In genomic region chr20:59647271-59647670, GRCh38 we compare ENCODE assay signal across 19 cellular contexts. TPM values are rescaled to one million over a fixed set of nuclear protein-coding genes. Genes with fewer than 3 reads are reported as not detected.
"Had no signal": no experiment of that assay in that cellular context is flagged by ENCODE, and none has a peak within 500 bp of the region (broad histone marks: within the 10 kb centered on the region; RNA-seq: fewer than 3 reads in every experiment).

No MANE protein-coding gene starts in this region.

- H3K4me3 ChIP-seq: psoas muscle, skin epidermis, testis, tibial nerve had no signal

- ATAC-seq: foreskin keratinocyte; left cardiac atrium; naive thymus-derived CD4-positive, alpha-beta T cell; psoas muscle; sciatic nerve; stimulated activated naive B cell treated with anti-CD40 and anti-IgM and Interleukin-4, amounts not matched to agents 10 μg/mL and 1 μg/mL and 100 μg/mL, for 72 hours; stimulated activated naive CD8-positive, alpha-beta T cell treated with anti-CD3 and anti-CD28 coated beads, Interleukin-15, amount 100 ng/mL, for 72 hours had no signal

- H3K4me1 Mint-ChIP-seq: immature natural killer cell; nephron progenitor cell; stimulated activated naive B cell treated with anti-CD40 and anti-IgM and Interleukin-4, amounts not matched to agents 10 μg/mL and 1 μg/mL and 100 μg/mL, for 72 hours; stimulated activated naive CD8-positive, alpha-beta T cell treated with anti-CD3 and anti-CD28 coated beads, Interleukin-15, amount 100 ng/mL, for 72 hours had no signal

- H3K27ac Mint-ChIP-seq: immature natural killer cell; naive thymus-derived CD4-positive, alpha-beta T cell; nephron progenitor cell; stimulated activated naive B cell treated with anti-CD40 and anti-IgM and Interleukin-4, amounts not matched to agents 10 μg/mL and 1 μg/mL and 100 μg/mL, for 72 hours; stimulated activated naive CD8-positive, alpha-beta T cell treated with anti-CD3 and anti-CD28 coated beads, Interleukin-15, amount 100 ng/mL, for 72 hours had no signal

- H3K27ac ChIP-seq: foreskin keratinocyte, psoas muscle, skin epidermis, testis, tibial nerve had no signal

- DNase-seq: erythroblast; foreskin keratinocyte; immature natural killer cell; kidney; left cardiac atrium; mesendoderm; naive thymus-derived CD4-positive, alpha-beta T cell; nephron progenitor cell; psoas muscle; retina; stimulated activated CD4-positive, alpha-beta T cell treated with anti-CD3 and anti-CD28 coated beads, Interleukin-2, amount 100 ng/mL, for 24 hours; stimulated activated CD4-positive, alpha-beta T cell treated with anti-CD3 and anti-CD28 coated beads, Interleukin-4, amount 100 ng/mL, for 4 hours; stimulated activated naive B cell treated with anti-CD40 and anti-IgM and Interleukin-4, amounts not matched to agents 10 μg/mL and 1 μg/mL and 100 μg/mL, for 72 hours; stimulated activated naive CD8-positive, alpha-beta T cell treated with anti-CD3 and anti-CD28 coated beads, Interleukin-15, amount 100 ng/mL, for 72 hours; testis had no signal

- H3K36me3 Mint-ChIP-seq: immature natural killer cell had no signal

- H3K4me3 Mint-ChIP-seq: immature natural killer cell; naive thymus-derived CD4-positive, alpha-beta T cell; nephron progenitor cell; stimulated activated naive B cell treated with anti-CD40 and anti-IgM and Interleukin-4, amounts not matched to agents 10 μg/mL and 1 μg/mL and 100 μg/mL, for 72 hours; stimulated activated naive CD8-positive, alpha-beta T cell treated with anti-CD3 and anti-CD28 coated beads, Interleukin-15, amount 100 ng/mL, for 72 hours had no signal

RNA-seq across cellular contexts. Expression of gene PHACTR3, which starts 42.9 kb away (rescaled TPM):
- total RNA-seq: endothelial cell of umbilical vein, sciatic nerve had no signal
